23 cellular contexts compared by ENCODE assay signal in genomic region chr6:7268362-7269310, GRCh38. TPM values are rescaled to one million over a fixed set of nuclear protein-coding genes. Genes with fewer than 3 reads are reported as not detected.
DNase-seq lines count a peak whose midpoint lies in the region; ATAC-seq, FAIRE-seq and TF ChIP-seq lines count a peak whose summit lies in the region.
"Had no signal": no experiment of that assay in that cellular context is flagged by ENCODE, and none has a peak within 500 bp of the region (broad histone marks: within the 10 kb centered on the region; RNA-seq: fewer than 3 reads in every experiment).

No MANE protein-coding gene starts in this region.

- TF ChIP-seq CTCF in keratinocyte (optimal IDR thresholded peaks at IDR 0.05 in 1 of 3, IDR thresholded peaks at IDR 0.05 in 1 of 3, conservative IDR thresholded peaks at IDR 0.05 in 1 of 3; ENCODE audit: extremely low read depth in 1 of 3, insufficient read depth in 2 of 3, low read length in 3 of 3): no peak

- dilution Hi-C loops in keratinocyte (cut with MboI; ENCODE audit: extremely low pct_ligation_motif_present, low sequenced_read_pairs): no loop called here

- POLR2A ChIA-PET in HEK293T (lab: Yijun Ruan, JAX): no interaction called here

- FAIRE-seq in keratinocyte (lab: Jason Lieb, UNC): no peak

- H3K9ac ChIP-seq in keratinocyte (ENCODE audit: control insufficient read depth, extremely low read depth, insufficient read depth, low read length): peak overlapping the region; percentile 76

- no peaks in the 10 kb centered on the region for H3K27me3 ChIP-seq in keratinocyte (ENCODE audit: control insufficient read depth, extremely low read depth, insufficient read depth, low read length)
- H3K27me3 ChIP-seq: gastroesophageal sphincter, tibial artery had no signal

- H3K4me1 ChIP-seq in keratinocyte (ENCODE audit: control insufficient read depth, extremely low read depth, insufficient read depth, low read length): peaks cover 17% of the 10 kb centered on the region
- H3K4me1 ChIP-seq: gastroesophageal sphincter had no signal

- CTCF ChIA-PET in HEK293T (lab: Yijun Ruan, JAX): no interaction called here

- peak overlapping the region; percentile 91 for H3K27ac ChIP-seq in keratinocyte (ENCODE audit: control insufficient read depth, insufficient read depth, low read length)
- H3K27ac ChIP-seq: gastroesophageal sphincter, tibial artery had no signal

- H3K36me3 ChIP-seq in keratinocyte (ENCODE audit: control insufficient read depth in 2 of 2, extremely low read depth in 1 of 2, insufficient read depth in 2 of 2, low read length in 2 of 2): no peaks in the 10 kb centered on the region
- H3K36me3 ChIP-seq: gastroesophageal sphincter, tibial artery had no signal

- H3K79me2 ChIP-seq in keratinocyte (ENCODE audit: control insufficient read depth, insufficient read depth, low read length): no peaks in the 10 kb centered on the region

- peaks cover 2% of the 10 kb centered on the region for H3K9me3 ChIP-seq in keratinocyte (ENCODE audit: control insufficient read depth, low read depth, low read length)
- H3K9me3 ChIP-seq: tibial artery had no signal

- H3K9me1 ChIP-seq in keratinocyte (ENCODE audit: control insufficient read depth, extremely low read depth, insufficient read depth, low read length): no peaks in the 10 kb centered on the region

- peak overlapping the region; percentile 93 for H3K4me2 ChIP-seq in keratinocyte (ENCODE audit: control insufficient read depth, extremely low read depth, insufficient read depth, low read depth, low read length)

- intact Hi-C loops in sciatic nerve (cut with DNase I): no loop called here

- ATAC-seq in sciatic nerve (peak; percentile 31), HG03139 (IDR thresholded peaks at IDR 0.05; ENCODE audit: unreplicated experiment) (no peak), HG02763 (IDR thresholded peaks at IDR 0.05; ENCODE audit: unreplicated experiment) (no peak)
- ATAC-seq: activated CD4-positive, CD25-positive, alpha-beta regulatory T cell treated with anti-CD3 and anti-CD28 coated beads, Interleukin-2, amount 50 U/mL, for 24 hours; activated CD8-positive, alpha-beta T cell treated with anti-CD3 and anti-CD28 coated beads, Interleukin-2, amount 10 ng/mL, durations not matched to agents 7 days and 5 days; T-cell had no signal

- H2AFZ ChIP-seq in keratinocyte (ENCODE audit: control insufficient read depth, low read length): no peak overlapping the region

- no peaks in the 10 kb centered on the region for H4K20me1 ChIP-seq in keratinocyte (ENCODE audit: control insufficient read depth, extremely low read depth, insufficient read depth, low read length)

- no peak overlapping the region for H3K4me3 ChIP-seq in keratinocyte (ENCODE audit: control insufficient read depth in 2 of 3, extremely low read depth in 1 of 3, insufficient read depth in 2 of 3, low read depth in 1 of 3, low read length in 3 of 3)
- H3K4me3 ChIP-seq: gastroesophageal sphincter, GM23248, tibial artery had no signal

- peak; percentile 2 for DNase-seq in HEK293T (ENCODE audit: extremely low spot score)
- DNase-seq in activated CD8-positive, alpha-beta memory T cell treated with anti-CD3 and anti-CD28 coated beads, Interleukin-2, amount 50 U/mL, for 48 hours: peak; percentile 30
- DNase-seq in keratinocyte (ENCODE audit: low read depth, low spot score): no peak
- DNase-seq in sciatic nerve (ENCODE audit: low spot score): no peak
- DNase-seq in hepatic stellate cell (ENCODE audit: low spot score): no peak
- DNase-seq in NCI-H1436 (lab: John Stamatoyannopoulos, UW): no peak
- DNase-seq: activated CD8-positive, alpha-beta T cell treated with anti-CD3 and anti-CD28 coated beads, Interleukin-2, amount 10 ng/mL, durations not matched to agents 7 days and 5 days; activated T-cell treated with anti-CD3 and anti-CD28 coated beads, Interleukin-2, amount 50 U/mL, for 72 hours; cerebellar nuclear complex; effector CD4-positive, alpha-beta T cell; erythroblast; KBM-7; mesenchymal stem cell; naive B cell; NCI-H1694; stimulated activated naive CD4-positive, alpha-beta T cell treated with Interleukin-2 at 50 U/mL for 16 hours; T-cell had no signal

TF ChIP-seq in HEK293T, 16 proteins besides CTCF, POLR2A, EP300 and RAD21:
- TF ChIP-seq FOXA1 (IDR thresholded peaks at IDR 0.05): no peak
- TF ChIP-seq HDGF (IDR thresholded peaks at IDR 0.05; ENCODE audit: borderline replicate concordance): no peak
- no peak for TF ChIP-seq ELF4 (IDR thresholded peaks at IDR 0.05)

RNA-seq across cellular contexts. Expression of gene SSR1, which starts 44.4 kb away (rescaled TPM):
- polyA plus RNA-seq in keratinocyte: 88.1 to 188 TPM (median 149 TPM) in 3 replicates
- 211 TPM for polyA plus RNA-seq in keratinocyte (2011; ENCODE audit: low read depth)
- polyA plus RNA-seq in keratinocyte (2011; cell fraction: cytosol; rRNA removed): 109 and 168 TPM in 2 replicates
- polyA plus RNA-seq in keratinocyte (2011; cell fraction: nucleus; rRNA removed): 89.0 and 135 TPM in 2 replicates
- 54.9 and 119 TPM in 2 replicates for polyA plus RNA-seq in keratinocyte (2012; ENCODE audit: low replicate concordance)
- polyA minus RNA-seq in keratinocyte: 45.5 to 159 TPM (median 106 TPM) in 3 replicates
- 59.5 TPM for polyA minus RNA-seq in keratinocyte (2011; cell fraction: cytosol; rRNA and poly(A)+ RNA removed)
- 41.7 and 97.0 TPM in 2 replicates for polyA minus RNA-seq in keratinocyte (2011; cell fraction: nucleus; rRNA and poly(A)+ RNA removed)
- 118 TPM for total RNA-seq in sciatic nerve

Comparison
In these comparisons a context has a peak if more than half of its experiments do, and no peak if none do; other contexts are left out.
1. DNase-seq: peak in HEK293T (single experiment) and activated CD8-positive, alpha-beta memory T cell treated with anti-CD3 and anti-CD28 coated beads, Interleukin-2, amount 50 U/mL, for 48 hours (single experiment); none in keratinocyte (single experiment), sciatic nerve (single experiment), hepatic stellate cell (single experiment) and NCI-H1436 (single experiment).